ENCODE assay signal across 1 cellular context in genomic region chr19:2096543-2097329, GRCh38.
TF ChIP-seq lines count a peak whose summit lies in the region.

Gene IZUMO4, plus strand, starts transcription at chr19:2096915. Its CDS starts 31 bp downstream, at chr19:2096946.

TF ChIP-seq in GM23338, 12 proteins besides CTCF, POLR2A, EP300 and RAD21 (continued from another document):
- no peak for TF ChIP-seq ZNF462 (CRISPR knock-in tag; IDR thresholded peaks at IDR 0.05)
- TF ChIP-seq EZH2phosphoT487 (IDR thresholded peaks at IDR 0.05; ENCODE audit: unreplicated experiment), result no peak
- TF ChIP-seq JUNB (IDR thresholded peaks at IDR 0.05; ENCODE audit: unreplicated experiment), result no peak
- TF ChIP-seq POLR2AphosphoS5 (IDR thresholded peaks at IDR 0.05; ENCODE audit: low read depth), result no peak; the same call in 1 of the 2 replicates
- no peak for TF ChIP-seq ETS1 (IDR thresholded peaks at IDR 0.05)
- TF ChIP-seq NANOG (IDR thresholded peaks at IDR 0.05; ENCODE audit: borderline replicate concordance), result no peak
- TF ChIP-seq ZNF114 (CRISPR knock-in tag; IDR thresholded peaks at IDR 0.05), result no peak
- no peak for TF ChIP-seq REST (IDR thresholded peaks at IDR 0.05; ENCODE audit: unreplicated experiment)
TF ChIP-seq in GM23338: peak in this region for 1.
